Comparison of ENCODE assay signal across 8 cellular contexts in the genomic region with DNA sequence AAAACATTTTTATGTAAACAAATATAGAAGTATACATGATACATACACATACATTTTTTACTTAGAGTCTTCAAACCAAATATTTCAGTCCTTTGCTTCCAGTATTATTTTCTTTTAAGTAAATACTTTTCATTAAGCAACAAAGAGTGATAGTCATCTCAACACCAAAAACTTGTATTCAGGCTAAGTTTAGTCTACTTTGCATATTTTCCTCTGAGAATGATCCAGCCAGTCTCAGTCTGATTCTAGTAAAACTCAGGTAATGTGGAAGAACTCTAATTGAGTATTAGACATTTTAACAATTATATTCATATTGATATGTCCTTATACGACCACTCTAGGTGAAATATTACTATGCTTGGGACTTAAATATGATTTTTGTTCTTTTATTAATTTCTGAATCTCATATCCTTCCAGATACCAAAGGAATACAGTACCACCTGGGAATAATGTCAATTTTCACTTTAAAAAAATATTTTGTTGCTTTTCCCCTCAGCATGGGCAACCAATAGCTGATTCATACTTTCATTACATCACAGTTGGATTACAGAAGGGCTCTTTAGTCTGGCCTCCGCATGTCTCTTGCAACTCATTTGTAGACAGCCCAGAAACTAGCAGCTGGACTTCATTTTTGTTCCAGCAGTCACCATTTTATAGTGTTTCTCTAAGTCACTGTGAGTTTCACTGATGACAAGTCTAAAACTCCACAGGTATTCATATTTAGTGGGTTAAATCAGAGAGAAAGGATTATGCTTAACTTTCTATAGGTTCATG.
A peak's percentile ranks its signal among the peaks of the same experiment; 100 is the strongest.
DNase-seq lines count a peak whose midpoint lies in the region; ATAC-seq and TF ChIP-seq lines count a peak whose summit lies in the region.

No MANE protein-coding gene starts in this region.

- POLR2A ChIA-PET in naive thymus-derived CD8-positive, alpha-beta T cell (lab: Charles Lee), result no interaction called here
- POLR2A ChIA-PET in HEK293T (lab: Yijun Ruan, JAX), result no interaction called here

- CTCF ChIA-PET in HEK293T (lab: Yijun Ruan, JAX), result no interaction called here

- peak overlapping the region; percentile 42 for H3K27ac Mint-ChIP-seq in stimulated activated memory B cell treated with anti-CD40 and anti-IgM and Interleukin-4, amounts not matched to agents 10 μg/mL and 1 μg/mL and 100 μg/mL, for 72 hours
- no peak overlapping the region for H3K27ac Mint-ChIP-seq in naive thymus-derived CD8-positive, alpha-beta T cell
- H3K27ac Mint-ChIP-seq in natural killer cell, result no peak overlapping the region

- H3K9ac ChIP-seq in endocrine pancreas (ENCODE audit: control insufficient read depth, insufficient read depth, low read length), result no peak overlapping the region

- TF ChIP-seq CTCF in natural killer cell (IDR thresholded peaks at IDR 0.05), result no peak

- H3K9me3 ChIP-seq in endocrine pancreas (ENCODE audit: control insufficient read depth, low read length), result no peaks in the 10 kb centered on the region

- H3K36me3 Mint-ChIP-seq in stimulated activated memory B cell treated with anti-CD40 and anti-IgM and Interleukin-4, amounts not matched to agents 10 μg/mL and 1 μg/mL and 100 μg/mL, for 72 hours, result no peaks in the 10 kb centered on the region
- peaks cover 0 to 1% (median 0%) of the 10 kb centered on the region in 3 donors for H3K36me3 Mint-ChIP-seq in naive thymus-derived CD8-positive, alpha-beta T cell
- no peaks in the 10 kb centered on the region for H3K36me3 Mint-ChIP-seq in natural killer cell

- DNase-seq in naive thymus-derived CD8-positive, alpha-beta T cell, result no peak
- DNase-seq in HEK293T (ENCODE audit: extremely low spot score), result no peak
- DNase-seq in natural killer cell, result no peak
- DNase-seq in activated CD8-positive, alpha-beta memory T cell treated with anti-CD3 and anti-CD28 coated beads, Interleukin-2, amount 50 U/mL, for 48 hours, result no peak

- peaks cover 26% of the 10 kb centered on the region for H3K4me1 ChIP-seq in endocrine pancreas (ENCODE audit: control insufficient read depth, insufficient read depth, low read length)

- no peaks in the 10 kb centered on the region for H3K27me3 ChIP-seq in endocrine pancreas (ENCODE audit: control insufficient read depth, insufficient read depth, low read length)

- H3K36me3 ChIP-seq in endocrine pancreas (ENCODE audit: control insufficient read depth, insufficient read depth, low read length), result no peaks in the 10 kb centered on the region

- H3K4me3 ChIP-seq in endocrine pancreas (ENCODE audit: control insufficient read depth, insufficient read depth, low read length), result peak overlapping the region; percentile 36

- H3K9me3 Mint-ChIP-seq in stimulated activated memory B cell treated with anti-CD40 and anti-IgM and Interleukin-4, amounts not matched to agents 10 μg/mL and 1 μg/mL and 100 μg/mL, for 72 hours, result no peaks in the 10 kb centered on the region
- H3K9me3 Mint-ChIP-seq in naive thymus-derived CD8-positive, alpha-beta T cell, result no peaks in the 10 kb centered on the region
- no peaks in the 10 kb centered on the region for H3K9me3 Mint-ChIP-seq in natural killer cell

- ATAC-seq in GM18867 (IDR thresholded peaks at IDR 0.05; ENCODE audit: unreplicated experiment) (peak; percentile 81), HG02840 (IDR thresholded peaks at IDR 0.05; ENCODE audit: low FRiP score, unreplicated experiment) (peak; percentile 88), natural killer cell (no peak)
- peak; percentile 60 for ATAC-seq in stimulated activated memory B cell treated with anti-CD40 and anti-IgM and Interleukin-4, amounts not matched to agents 10 μg/mL and 1 μg/mL and 100 μg/mL, for 72 hours
- ATAC-seq in naive thymus-derived CD8-positive, alpha-beta T cell, result no peak

- H3K4me3 Mint-ChIP-seq in stimulated activated memory B cell treated with anti-CD40 and anti-IgM and Interleukin-4, amounts not matched to agents 10 μg/mL and 1 μg/mL and 100 μg/mL, for 72 hours, result peak overlapping the region; percentile 26
- H3K4me3 Mint-ChIP-seq in naive thymus-derived CD8-positive, alpha-beta T cell, result no peak overlapping the region
- no peak overlapping the region for H3K4me3 Mint-ChIP-seq in natural killer cell

- H3K4me1 Mint-ChIP-seq in stimulated activated memory B cell treated with anti-CD40 and anti-IgM and Interleukin-4, amounts not matched to agents 10 μg/mL and 1 μg/mL and 100 μg/mL, for 72 hours, result peaks cover 11% of the 10 kb centered on the region
- peaks cover 4 to 7% (median 6%) of the 10 kb centered on the region in 4 donors for H3K4me1 Mint-ChIP-seq in naive thymus-derived CD8-positive, alpha-beta T cell
- peaks cover 0 to 9% of the 10 kb centered on the region in 2 donors for H3K4me1 Mint-ChIP-seq in natural killer cell

- H3K27me3 Mint-ChIP-seq in stimulated activated memory B cell treated with anti-CD40 and anti-IgM and Interleukin-4, amounts not matched to agents 10 μg/mL and 1 μg/mL and 100 μg/mL, for 72 hours, result no peaks in the 10 kb centered on the region
- no peaks in the 10 kb centered on the region for H3K27me3 Mint-ChIP-seq in naive thymus-derived CD8-positive, alpha-beta T cell
- H3K27me3 Mint-ChIP-seq in natural killer cell (ENCODE audit: low read depth in 2 of 2), result no peaks in the 10 kb centered on the region

- intact Hi-C loops in natural killer cell (cut with micrococcal nuclease), result no loop called here

TF ChIP-seq in HEK293T, 16 proteins besides CTCF, POLR2A, EP300 and RAD21:
- TF ChIP-seq SP1 (IDR thresholded peaks at IDR 0.05) (no peak), FOXK2 (IDR thresholded peaks at IDR 0.05) (no peak), HDGF (IDR thresholded peaks at IDR 0.05; ENCODE audit: borderline replicate concordance) (no peak), SUZ12 (IDR thresholded peaks at IDR 0.05) (no peak), BHLHE40 (IDR thresholded peaks at IDR 0.05; ENCODE audit: borderline replicate concordance) (no peak), TARDBP (IDR thresholded peaks at IDR 0.05) (no peak), LEF1 (IDR thresholded peaks at IDR 0.05; ENCODE audit: borderline replicate concordance) (no peak), NFRKB (IDR thresholded peaks at IDR 0.05) (no peak), FOXA1 (IDR thresholded peaks at IDR 0.05) (no peak), CTBP1 (IDR thresholded peaks at IDR 0.05; ENCODE audit: borderline replicate concordance) (no peak), ELF4 (IDR thresholded peaks at IDR 0.05) (no peak)

Comparison
In these comparisons a context has a peak if more than half of its experiments do, and no peak if none do; other contexts are left out.
1. ATAC-seq: peak in GM18867 (single experiment), HG02840 (single experiment) and stimulated activated memory B cell treated with anti-CD40 and anti-IgM and Interleukin-4, amounts not matched to agents 10 μg/mL and 1 μg/mL and 100 μg/mL, for 72 hours (single experiment); none in naive thymus-derived CD8-positive, alpha-beta T cell (0 of 2) and natural killer cell (0 of 3).